8 cellular contexts compared by ENCODE assay signal in genomic region chr12:96399081-96399918, GRCh38. TPM values are rescaled to one million over a fixed set of nuclear protein-coding genes. Genes with fewer than 3 reads are reported as not detected.
A peak's percentile ranks its signal among the peaks of the same experiment; 100 is the strongest.
DNase-seq lines count a peak whose midpoint lies in the region; ATAC-seq, FAIRE-seq and TF ChIP-seq lines count a peak whose summit lies in the region.

No MANE protein-coding gene starts in this region.

- H3K9me3 ChIP-seq in adrenal gland (replicated peaks in 1 of 3) (no peaks in the 10 kb centered on the region), left ventricle myocardium inferior (replicated peaks) (no peaks in the 10 kb centered on the region), aorta (ENCODE audit: control insufficient read depth, low read length) (no peaks in the 10 kb centered on the region)

- FAIRE-seq in HTR-8/SVneo (lab: Jason Lieb, UNC) = no peak

- peak; percentile 34 for ATAC-seq in GM21360 (IDR thresholded peaks at IDR 0.05; ENCODE audit: unreplicated experiment)
- peak; percentile 83 for ATAC-seq in aorta (ENCODE audit: low FRiP score)

- H3K4me1 ChIP-seq in adrenal gland (replicated peaks in 1 of 2) (peaks cover 12 to 28% of the 10 kb centered on the region in 2 donors), left ventricle myocardium inferior (peaks cover 75% of the 10 kb centered on the region), aorta (ENCODE audit: control insufficient read depth in 1 of 2, insufficient read depth in 2 of 2, low read length in 2 of 2) (no peaks in the 10 kb centered on the region)

- TF ChIP-seq CTCF in adrenal gland (IDR thresholded peaks at IDR 0.05) = peak in 3 of 6 experiments; percentile 11 to 34 (median 18)
- TF ChIP-seq CTCF in left ventricle myocardium inferior (IDR thresholded peaks at IDR 0.05; ENCODE audit: borderline replicate concordance) = peak; percentile 48

- peak; percentile 43 for TF ChIP-seq POLR2A in adrenal gland (IDR thresholded peaks at IDR 0.05)

- intact Hi-C loops in adrenal gland (cut with DNase I) (loop anchor here in 1 of 2 donors (10.0 kb wide), 1 partner anchor 124 kb away; no protein-coding TSS in a partner anchor), left ventricle myocardium inferior (cut with micrococcal nuclease) (no loop called here), aorta (cut with DNase I) (loop anchor here in 1 of 2 donors (10.0 kb wide), 1 partner anchor 104 kb away; no protein-coding TSS in a partner anchor)

- no peaks in the 10 kb centered on the region for H3K36me3 ChIP-seq in adrenal gland (replicated peaks in 1 of 2)
- H3K36me3 ChIP-seq in left ventricle myocardium inferior = no peaks in the 10 kb centered on the region
- no peaks in the 10 kb centered on the region for H3K36me3 ChIP-seq in aorta (ENCODE audit: control insufficient read depth in 1 of 2, insufficient read depth in 2 of 2, low read length in 1 of 2)

- H3K4me3 ChIP-seq in adrenal gland (peak overlapping the region; percentile 66 to 96 (median 87)), left ventricle myocardium inferior (peak overlapping the region; percentile 90), aorta (ENCODE audit: low read length in 2 of 2) (peak overlapping the region; percentile 86 to 95)

- H3K27me3 ChIP-seq in adrenal gland (no peaks in the 10 kb centered on the region), left ventricle myocardium inferior (ENCODE audit: low read depth) (no peaks in the 10 kb centered on the region), aorta (ENCODE audit: control insufficient read depth in 1 of 2, insufficient read depth in 2 of 2, low read length in 1 of 2) (no peaks in the 10 kb centered on the region)

- peak overlapping the region; percentile 80 to 100 (median 98) for H3K27ac ChIP-seq in adrenal gland
- peak overlapping the region; percentile 96 for H3K27ac ChIP-seq in left ventricle myocardium inferior (replicated peaks)
- peak overlapping the region; percentile 88 to 98 for H3K27ac ChIP-seq in aorta (ENCODE audit: low read depth in 1 of 2, low read length in 2 of 2)

- 0 to 2% (median 1%) methylated on average over 25 to 71 of the region's 71 CpGs for WGBS in adrenal gland, 4 donors
- 0 to 1% methylated on average over 37 to 71 of the region's 71 CpGs for WGBS in aorta, 2 donors

- peak; percentile 31 for DNase-seq in DMS53 treated with DMSO at 0.1 percent for 48 hours (lab: John Stamatoyannopoulos, UW; ENCODE audit: unreplicated experiment)
- peak; percentile 45 for DNase-seq in HTR-8/SVneo (ENCODE audit: insufficient read length, low spot score)
- peak; percentile 69 for DNase-seq in SW480 (ENCODE audit: low spot score)
- DNase-seq in adrenal gland = peak; percentile 65 to 84 (median 70)
- peak; percentile 81 for DNase-seq in left ventricle myocardium inferior
- peak; percentile 85 for DNase-seq in putamen (ENCODE audit: low spot score)
- DNase-seq in aorta = peak; percentile 84 to 92

RNA-seq across cellular contexts. Expression of gene CDK17, which starts 0.9 kb away (rescaled TPM):
- total RNA-seq in adrenal gland (10 to 100 TPM; 10.3 to 52.6 (median 21.7) TPM), left ventricle myocardium inferior (15.9 TPM), aorta (10 to 100 TPM; 41.5 to 69.7 TPM)
- polyA plus RNA-seq in adrenal gland (10 to 100 TPM in 1 of 3 donors, 1 to 10 TPM in 2; 8.0 to 13.9 (median 9.8) TPM), aorta (10 to 100 TPM in 1 of 2 donors, 1 to 10 TPM in 1; 5.3 to 13.9 TPM)

Comparison
In these comparisons a context has a peak if more than half of its experiments do, and no peak if none do; other contexts are left out.
1. Peak in every context shown above with its lines: DNase-seq, ATAC-seq, H3K4me3 ChIP-seq and H3K27ac ChIP-seq.
2. DNase-seq: peak in every context shown above with its lines; median percentile 88 in aorta; 85 in putamen; 81 in left ventricle myocardium inferior; 70 in adrenal gland; 69 in SW480; 45 in HTR-8/SVneo; 31 in DMS53 treated with DMSO at 0.1 percent for 48 hours.